ENCODE assay signal across 8 cellular contexts in genomic region chr15:90716317-90716975, GRCh38. TPM values are rescaled to one million over a fixed set of nuclear protein-coding genes. Genes with fewer than 3 reads are reported as not detected.
DNase-seq lines count a peak whose midpoint lies in the region; ATAC-seq and TF ChIP-seq lines count a peak whose summit lies in the region.

No MANE protein-coding gene starts in this region.

- no peaks in the 10 kb centered on the region for H4K20me1 ChIP-seq in PC-3 (ENCODE audit: low read length)

- H3K9me3 ChIP-seq in PC-3 (ENCODE audit: low read length): no peaks in the 10 kb centered on the region

- peak overlapping the region; percentile 85 for H3K9ac ChIP-seq in PC-3 (ENCODE audit: low read length)

- no peaks in the 10 kb centered on the region for H3K27me3 ChIP-seq in PC-3 (ENCODE audit: low read length)

- H3K4me2 ChIP-seq in PC-3 (ENCODE audit: low read length): peak overlapping the region; percentile 87

- H3K36me3 ChIP-seq in PC-3 (ENCODE audit: low read depth, low read length): no peaks in the 10 kb centered on the region

- CTCF ChIA-PET in PC-3 (lab: Charles Lee): interaction anchor here (0.6 kb wide), 1 partner anchor 265 kb away, joined by 3 read pairs; no protein-coding TSS in a partner anchor

- peaks cover 5% of the 10 kb centered on the region; the same call in 1 of the 2 replicates for H3K4me1 ChIP-seq in PC-3 (ENCODE audit: insufficient read depth, low read length)

- intact Hi-C loops in PC-3 (cut with micrococcal nuclease): loop anchor here (5.0 kb wide), 2 partner anchors 156 to 171 kb away; no protein-coding TSS in a partner anchor

- ATAC-seq in PC-3: no peak
- ATAC-seq in effector memory CD8-positive, alpha-beta T cell (replicated peaks): no peak
- ATAC-seq in naive thymus-derived CD8-positive, alpha-beta T cell: no peak

- no peaks in the 10 kb centered on the region for H3F3A ChIP-seq in PC-3 (ENCODE audit: low read length, unreplicated experiment)

- H3K36me3 Mint-ChIP-seq in effector memory CD8-positive, alpha-beta T cell (ENCODE audit: insufficient read depth): peaks cover 7% of the 10 kb centered on the region
- no peaks in the 10 kb centered on the region for H3K36me3 Mint-ChIP-seq in naive thymus-derived CD8-positive, alpha-beta T cell

- peak overlapping the region; percentile 98 to 99 for H3K4me3 Mint-ChIP-seq in effector memory CD8-positive, alpha-beta T cell
- peak overlapping the region; percentile 95 to 98 (median 96) for H3K4me3 Mint-ChIP-seq in naive thymus-derived CD8-positive, alpha-beta T cell

- peaks cover 16 to 23% of the 10 kb centered on the region in 2 donors for H3K4me1 Mint-ChIP-seq in effector memory CD8-positive, alpha-beta T cell (ENCODE audit: low read depth in 2 of 2)
- H3K4me1 Mint-ChIP-seq in naive thymus-derived CD8-positive, alpha-beta T cell: peaks cover 14 to 36% (median 34%) of the 10 kb centered on the region in 4 donors

- H3K27ac Mint-ChIP-seq in effector memory CD8-positive, alpha-beta T cell: peak overlapping the region; percentile 83 to 92
- peak overlapping the region; percentile 91 to 98 (median 94) for H3K27ac Mint-ChIP-seq in naive thymus-derived CD8-positive, alpha-beta T cell

- H3K27me3 Mint-ChIP-seq in effector memory CD8-positive, alpha-beta T cell: no peaks in the 10 kb centered on the region
- no peaks in the 10 kb centered on the region for H3K27me3 Mint-ChIP-seq in naive thymus-derived CD8-positive, alpha-beta T cell

- BruUV-seq in PC-3 (replicated peaks; lab: Mats Ljungman, UMichigan): TSS peak; percentile 87

- DNase-seq in DMS79 treated with DMSO at 0.1 percent for 48 hours (lab: John Stamatoyannopoulos, UW) (peak; percentile 48), DMS79 (lab: John Stamatoyannopoulos, UW) (no peak), PC-3 (no peak), NOMO-1 (lab: John Stamatoyannopoulos, UW; ENCODE audit: unreplicated experiment in 2 of 2) (no peak)
- no peak for DNase-seq in effector memory CD8-positive, alpha-beta T cell
- DNase-seq in naive thymus-derived CD8-positive, alpha-beta T cell: peak in 1 of 10 donors; percentile 0
- DNase-seq in stimulated activated CD8-positive, alpha-beta memory T cell treated with anti-CD3 and anti-CD28 coated beads, Interleukin-4, amount 100 ng/mL, for 48 hours: no peak
- no peak for DNase-seq in stimulated activated naive CD4-positive, alpha-beta T cell treated with Interleukin-2 at 50 U/mL for 16 hours (lab: John Stamatoyannopoulos, UW)

- no peaks in the 10 kb centered on the region for H3K9me3 Mint-ChIP-seq in effector memory CD8-positive, alpha-beta T cell
- no peaks in the 10 kb centered on the region for H3K9me3 Mint-ChIP-seq in naive thymus-derived CD8-positive, alpha-beta T cell

- POLR2A ChIA-PET in PC-3 (lab: Charles Lee; ENCODE audit: unreplicated experiment): interaction anchor here (0.6 to 0.9 kb wide), 2 partner anchors 328 to 1312 kb away, joined by 4 to 17 read pairs; partner anchors contain the start of gene IQGAP1
- POLR2A ChIA-PET in naive thymus-derived CD8-positive, alpha-beta T cell (lab: Charles Lee): interaction anchor here (0.5 to 2.3 kb wide), 14 partner anchors 45 to 1560 kb away, joined by 3 to 11 read pairs (median 4); partner anchors contain the start of genes HDDC3 and MAN2A2

- peak overlapping the region; percentile 29; the same call in 1 of the 2 replicates for H3K27ac ChIP-seq in PC-3 (ENCODE audit: low read length)

- TF ChIP-seq CTCF in PC-3 (conservative IDR thresholded peaks at IDR 0.05; ENCODE audit: low read depth, low read length): no peak

- no peaks in the 10 kb centered on the region for H3K9me2 ChIP-seq in PC-3 (replicated peaks; ENCODE audit: low read length)

- H3K4me3 ChIP-seq in PC-3 (ENCODE audit: low read length): peak overlapping the region; percentile 75

- H2AFZ ChIP-seq in PC-3 (ENCODE audit: low read length): peak overlapping the region; percentile 81

- peaks cover 38% of the 10 kb centered on the region for H3K79me2 ChIP-seq in PC-3 (ENCODE audit: low read length)

RNA-seq across cellular contexts. Expression of gene BLM, which starts 0.7 kb away (rescaled TPM):
- total RNA-seq in PC-3 (2014; rRNA removed): 10.3 and 18.7 TPM in 2 replicates
- 1 to 10 TPM; 5.9 to 7.1 TPM for total RNA-seq in naive thymus-derived CD8-positive, alpha-beta T cell
- polyA plus RNA-seq in naive thymus-derived CD8-positive, alpha-beta T cell: 1 to 10 TPM; 2.6 to 4.1 (median 4.1) TPM
